9 cellular contexts compared by ENCODE assay signal in the genomic region with DNA sequence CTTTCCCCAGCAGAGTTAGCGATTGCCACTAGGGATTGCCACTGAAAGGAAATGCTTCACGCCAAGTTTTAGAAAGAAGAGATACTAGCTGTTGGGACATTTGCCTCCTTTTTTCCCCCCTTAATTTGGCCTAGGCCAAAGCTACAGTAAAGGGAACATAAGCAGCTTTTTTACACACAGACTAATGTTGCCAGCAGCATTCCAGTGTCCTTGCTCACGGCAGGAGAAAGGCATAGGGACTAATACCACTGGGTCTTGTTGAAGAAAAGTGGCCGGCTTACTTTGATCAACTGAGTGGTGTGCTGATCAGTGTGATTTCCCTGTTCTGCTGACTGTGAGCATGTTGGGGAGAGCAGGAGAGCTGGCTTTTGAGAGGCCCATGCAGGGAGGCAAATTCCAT.
DNase-seq lines count a peak whose midpoint lies in the region; TF ChIP-seq lines count a peak whose summit lies in the region.
"Had no signal": no experiment of that assay in that cellular context is flagged by ENCODE, and none has a peak within 500 bp of the region (broad histone marks: within the 10 kb centered on the region; RNA-seq: fewer than 3 reads in every experiment).

No MANE protein-coding gene starts in this region.

- intact Hi-C loops in activated T-helper 1 cell treated with anti-CD3 and anti-CD28 coated beads, Interleukin-12 subunit alpha, Interleukin-12 subunit beta, Interleukin-2, Interleukin-4 antibody, amounts not matched to agents 30 ng/mL and 10 ng/mL and 1 ng/mL, durations not matched to agents 14 hours and 24 hours and 36 hours (cut with micrococcal nuclease): no loop called here

- H3K4me3 Mint-ChIP-seq in neural crest cell: no peak overlapping the region
- H3K4me3 Mint-ChIP-seq in activated CD4-positive, alpha-beta memory T cell treated with anti-CD3 and anti-CD28 coated beads, Interleukin-2, amount 10 ng/mL, durations not matched to agents 7 days and 5 days: no peak overlapping the region
- no peak overlapping the region for H3K4me3 Mint-ChIP-seq in activated T-helper 1 cell treated with anti-CD3 and anti-CD28 coated beads, Interleukin-12 subunit alpha, Interleukin-12 subunit beta, Interleukin-2, Interleukin-4 antibody, amounts not matched to agents 30 ng/mL and 10 ng/mL and 1 ng/mL, durations not matched to agents 14 hours and 24 hours and 36 hours

- no peak overlapping the region for H3K27ac Mint-ChIP-seq in neural crest cell (ENCODE audit: unreplicated experiment)
- no peak overlapping the region for H3K27ac Mint-ChIP-seq in activated CD4-positive, alpha-beta memory T cell treated with anti-CD3 and anti-CD28 coated beads, Interleukin-2, amount 10 ng/mL, durations not matched to agents 7 days and 5 days
- no peak overlapping the region for H3K27ac Mint-ChIP-seq in activated T-helper 1 cell treated with anti-CD3 and anti-CD28 coated beads, Interleukin-12 subunit alpha, Interleukin-12 subunit beta, Interleukin-2, Interleukin-4 antibody, amounts not matched to agents 30 ng/mL and 10 ng/mL and 1 ng/mL, durations not matched to agents 14 hours and 24 hours and 36 hours

- CTCF ChIA-PET in activated CD4-positive, alpha-beta memory T cell treated with anti-CD3 and anti-CD28 coated beads, Interleukin-2, amount 10 ng/mL, durations not matched to agents 7 days and 5 days (lab: Charles Lee): interaction anchor here (1.0 kb wide), 1 partner anchor 86 kb away, joined by 4 read pairs; no protein-coding TSS in a partner anchor

- H3K27me3 Mint-ChIP-seq in neural crest cell (ENCODE audit: low read depth): no peaks in the 10 kb centered on the region
- no peaks in the 10 kb centered on the region for H3K27me3 Mint-ChIP-seq in activated CD4-positive, alpha-beta memory T cell treated with anti-CD3 and anti-CD28 coated beads, Interleukin-2, amount 10 ng/mL, durations not matched to agents 7 days and 5 days
- no peaks in the 10 kb centered on the region for H3K27me3 Mint-ChIP-seq in activated T-helper 1 cell treated with anti-CD3 and anti-CD28 coated beads, Interleukin-12 subunit alpha, Interleukin-12 subunit beta, Interleukin-2, Interleukin-4 antibody, amounts not matched to agents 30 ng/mL and 10 ng/mL and 1 ng/mL, durations not matched to agents 14 hours and 24 hours and 36 hours (ENCODE audit: insufficient read depth)

- peaks cover 5% of the 10 kb centered on the region for H3K36me3 Mint-ChIP-seq in neural crest cell (ENCODE audit: low read depth)
- peaks cover 10% of the 10 kb centered on the region for H3K36me3 Mint-ChIP-seq in activated CD4-positive, alpha-beta memory T cell treated with anti-CD3 and anti-CD28 coated beads, Interleukin-2, amount 10 ng/mL, durations not matched to agents 7 days and 5 days (ENCODE audit: low read depth)
- peaks cover 17% of the 10 kb centered on the region for H3K36me3 Mint-ChIP-seq in activated T-helper 1 cell treated with anti-CD3 and anti-CD28 coated beads, Interleukin-12 subunit alpha, Interleukin-12 subunit beta, Interleukin-2, Interleukin-4 antibody, amounts not matched to agents 30 ng/mL and 10 ng/mL and 1 ng/mL, durations not matched to agents 14 hours and 24 hours and 36 hours (ENCODE audit: low read depth)

- peaks cover 26% of the 10 kb centered on the region for H3K4me1 Mint-ChIP-seq in neural crest cell
- H3K4me1 Mint-ChIP-seq in activated CD4-positive, alpha-beta memory T cell treated with anti-CD3 and anti-CD28 coated beads, Interleukin-2, amount 10 ng/mL, durations not matched to agents 7 days and 5 days: no peaks in the 10 kb centered on the region
- H3K4me1 Mint-ChIP-seq in activated T-helper 1 cell treated with anti-CD3 and anti-CD28 coated beads, Interleukin-12 subunit alpha, Interleukin-12 subunit beta, Interleukin-2, Interleukin-4 antibody, amounts not matched to agents 30 ng/mL and 10 ng/mL and 1 ng/mL, durations not matched to agents 14 hours and 24 hours and 36 hours (ENCODE audit: low read depth): no peaks in the 10 kb centered on the region

- peak; percentile 48 for DNase-seq in AG09309 (ENCODE audit: low read depth)
- peak; percentile 53 for DNase-seq in MV-4-11 (lab: John Stamatoyannopoulos, UW)
- peak; percentile 63 for DNase-seq in fibroblast of mammary gland (ENCODE audit: low read depth)
- peak; percentile 2 for DNase-seq in neural crest cell (ENCODE audit: low read depth, low spot score)
- DNase-seq in KBM-7: no peak
- DNase-seq in activated CD4-positive, alpha-beta memory T cell treated with anti-CD3 and anti-CD28 coated beads, Interleukin-2, amount 10 ng/mL, durations not matched to agents 7 days and 5 days: no peak
- no peak for DNase-seq in activated T-helper 1 cell treated with anti-CD3 and anti-CD28 coated beads, Interleukin-12 subunit alpha, Interleukin-12 subunit beta, Interleukin-2, Interleukin-4 antibody, amounts not matched to agents 30 ng/mL and 10 ng/mL and 1 ng/mL, durations not matched to agents 14 hours and 24 hours and 36 hours (ENCODE audit: low spot score)
- no peak for DNase-seq in activated CD4-positive, alpha-beta T cell treated with anti-CD3 and anti-CD28 coated beads for 48 hours
- DNase-seq: DND-41 had no signal

- TF ChIP-seq CTCF in AG09309 (IDR thresholded peaks at IDR 0.05; ENCODE audit: control insufficient read depth, insufficient read depth, low read depth, low read length, missing control alignments): no peak
- no peak for TF ChIP-seq CTCF in fibroblast of mammary gland (conservative IDR thresholded peaks at IDR 0.05; ENCODE audit: control insufficient read depth, insufficient read depth, low read depth, low read length)
- no peak for TF ChIP-seq CTCF in neural crest cell (conservative IDR thresholded peaks at IDR 0.05)

- no peaks in the 10 kb centered on the region for H3K9me3 Mint-ChIP-seq in neural crest cell
- no peaks in the 10 kb centered on the region for H3K9me3 Mint-ChIP-seq in activated CD4-positive, alpha-beta memory T cell treated with anti-CD3 and anti-CD28 coated beads, Interleukin-2, amount 10 ng/mL, durations not matched to agents 7 days and 5 days
- H3K9me3 Mint-ChIP-seq in activated T-helper 1 cell treated with anti-CD3 and anti-CD28 coated beads, Interleukin-12 subunit alpha, Interleukin-12 subunit beta, Interleukin-2, Interleukin-4 antibody, amounts not matched to agents 30 ng/mL and 10 ng/mL and 1 ng/mL, durations not matched to agents 14 hours and 24 hours and 36 hours: no peaks in the 10 kb centered on the region

- in situ Hi-C loops in KBM-7 (cut with MboI; ENCODE audit: low pct_unique_long_range_greater_than_20kb, low sequenced_read_pairs): no loop called here

- H3K4me3 ChIP-seq in AG09309 (ENCODE audit: control insufficient read depth, low read depth, low read length) (no peak overlapping the region), fibroblast of mammary gland (ENCODE audit: control insufficient read depth, low read depth, low read length) (no peak overlapping the region)

- POLR2A ChIA-PET in activated CD4-positive, alpha-beta memory T cell treated with anti-CD3 and anti-CD28 coated beads, Interleukin-2, amount 10 ng/mL, durations not matched to agents 7 days and 5 days (lab: Charles Lee): no interaction called here

Comparison
In these comparisons a context has a peak if more than half of its experiments do, and no peak if none do; other contexts are left out.
1. DNase-seq: peak in AG09309 (single experiment), MV-4-11 (single experiment), fibroblast of mammary gland (single experiment) and neural crest cell (single experiment); none in KBM-7 (single experiment), activated CD4-positive, alpha-beta memory T cell treated with anti-CD3 and anti-CD28 coated beads, Interleukin-2, amount 10 ng/mL, durations not matched to agents 7 days and 5 days (single experiment), activated T-helper 1 cell treated with anti-CD3 and anti-CD28 coated beads, Interleukin-12 subunit alpha, Interleukin-12 subunit beta, Interleukin-2, Interleukin-4 antibody, amounts not matched to agents 30 ng/mL and 10 ng/mL and 1 ng/mL, durations not matched to agents 14 hours and 24 hours and 36 hours (single experiment) and activated CD4-positive, alpha-beta T cell treated with anti-CD3 and anti-CD28 coated beads for 48 hours (single experiment).